In genomic region chr1:151013518-151013917, GRCh38 we compare ENCODE assay signal across 1 cellular context.
TF ChIP-seq lines count a peak whose summit lies in the region.

No MANE protein-coding gene starts in this region.

TF ChIP-seq in endothelial cell of umbilical vein, 7 proteins besides CTCF, POLR2A, EP300 and RAD21 (continued from another document):
- no peak for TF ChIP-seq EZH2 (IDR thresholded peaks at IDR 0.05; ENCODE audit: borderline replicate concordance, low read depth, low read length, severe bottlenecking)
- TF ChIP-seq GATA2 (IDR thresholded peaks at IDR 0.05; ENCODE audit: insufficient read depth, insufficient read length, low read depth, low read length) = no peak
- TF ChIP-seq, protein P1, sequence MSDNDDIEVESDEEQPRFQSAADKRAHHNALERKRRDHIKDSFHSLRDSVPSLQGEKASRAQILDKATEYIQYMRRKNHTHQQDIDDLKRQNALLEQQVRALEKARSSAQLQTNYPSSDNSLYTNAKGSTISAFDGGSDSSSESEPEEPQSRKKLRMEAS (IDR thresholded peaks at IDR 0.05; ENCODE audit: insufficient read depth, insufficient read length) = no peak
TF ChIP-seq in endothelial cell of umbilical vein: peak in this region for 0.
